32 cellular contexts compared by ENCODE assay signal in the genomic region with DNA sequence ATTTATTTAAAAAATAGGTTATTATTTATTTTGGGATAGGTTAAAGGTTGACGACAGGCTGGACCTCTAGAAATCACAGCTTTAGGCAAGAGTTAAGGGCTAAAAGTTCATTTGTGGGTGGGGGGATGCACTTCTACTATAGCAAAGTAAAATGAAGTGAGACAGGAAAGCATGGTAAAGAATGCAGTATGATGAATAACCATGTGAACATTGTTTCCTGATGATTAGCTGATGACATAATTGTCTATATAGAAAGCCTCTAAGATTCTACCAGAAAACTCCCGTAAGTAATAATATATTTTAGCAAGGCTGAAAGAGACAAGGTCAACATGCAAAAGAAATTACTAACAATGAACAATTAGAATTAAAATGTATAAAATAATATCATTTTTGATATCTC. TPM values are rescaled to one million over a fixed set of nuclear protein-coding genes. Genes with fewer than 3 reads are reported as not detected.
"Had no signal": no experiment of that assay in that cellular context is flagged by ENCODE, and none has a peak within 500 bp of the region (broad histone marks: within the 10 kb centered on the region; RNA-seq: fewer than 3 reads in every experiment).

No MANE protein-coding gene starts in this region.

- DNase-seq: activated CD4-positive, alpha-beta T cell treated with anti-CD3 and anti-CD28 coated beads for 48 hours; activated CD4-positive, alpha-beta T cell treated with anti-CD3 and anti-CD28 coated beads, Interleukin-2, amount 50 U/mL, for 4 hours; activated CD4-positive, CD25-positive, alpha-beta regulatory T cell treated with anti-CD3 and anti-CD28 coated beads, Interleukin-2, amount 50 U/mL, for 72 hours; activated CD8-positive, alpha-beta memory T cell treated with anti-CD3 and anti-CD28 coated beads, Interleukin-2, amount 50 U/mL, for 48 hours; activated CD8-positive, alpha-beta T cell treated with anti-CD3 and anti-CD28 coated beads, Interleukin-2, amount 10 ng/mL, durations not matched to agents 7 days and 5 days; activated naive CD4-positive, alpha-beta T cell treated with anti-CD3 and anti-CD28 coated beads, Interleukin-2, amount 50 U/mL, for 16 hours; activated naive CD8-positive, alpha-beta T cell treated with anti-CD3 and anti-CD28 coated beads, Interleukin-2, amount 10 ng/mL, durations not matched to agents 7 days and 5 days; activated T-cell treated with anti-CD3 and anti-CD28 coated beads, Interleukin-2, amount 50 U/mL, for 1 hour; adrenal gland; anterior cingulate cortex; central memory CD4-positive, alpha-beta T cell; KG1; NCI-H1092 treated with DMSO at 0.1 percent for 48 hours; NCI-H1417 treated with DMSO at 0.1 percent for 48 hours; NCI-H1694; NCI-H2029; NCI-H2107; NCI-H2171 treated with DMSO at 0.1 percent for 48 hours; NCI-H345; NCI-H510A; NCI-H69; NK-92 treated with Interleukin-12 subunit alpha and Interleukin-12 subunit beta, amount 100 ng/mL, for 24 hours; OCI-M1; SHP77 treated with DMSO at 0.1 percent for 48 hours had no signal

- H3K36me3 ChIP-seq: adrenal gland, breast epithelium had no signal

- H3K27ac ChIP-seq: adrenal gland, breast epithelium, RWPE1 had no signal

- H3K27ac Mint-ChIP-seq: activated CD8-positive, alpha-beta T cell treated with anti-CD3 and anti-CD28 coated beads, Interleukin-2, amount 10 ng/mL, durations not matched to agents 7 days and 5 days; activated naive CD8-positive, alpha-beta T cell treated with anti-CD3 and anti-CD28 coated beads, Interleukin-2, amount 10 ng/mL, durations not matched to agents 7 days and 5 days; T-helper 1 cell treated with Interleukin-12 subunit alpha and Interleukin-12 subunit beta and Interleukin-4 antibody, amounts not matched to agents 30 μg/mL and 1 μg/mL, for 36 hours; WTC11 had no signal

- H3K36me3 Mint-ChIP-seq: activated naive CD8-positive, alpha-beta T cell treated with anti-CD3 and anti-CD28 coated beads, Interleukin-2, amount 10 ng/mL, durations not matched to agents 7 days and 5 days; WTC11 had no signal

- H3K27me3 ChIP-seq: adrenal gland, breast epithelium had no signal

- H3K27me3 Mint-ChIP-seq: activated naive CD8-positive, alpha-beta T cell treated with anti-CD3 and anti-CD28 coated beads, Interleukin-2, amount 10 ng/mL, durations not matched to agents 7 days and 5 days had no signal

- H3K4me3 ChIP-seq: adrenal gland, breast epithelium had no signal

- H3K9me3 Mint-ChIP-seq: activated naive CD8-positive, alpha-beta T cell treated with anti-CD3 and anti-CD28 coated beads, Interleukin-2, amount 10 ng/mL, durations not matched to agents 7 days and 5 days; T-helper 1 cell treated with Interleukin-12 subunit alpha and Interleukin-12 subunit beta and Interleukin-4 antibody, amounts not matched to agents 30 μg/mL and 1 μg/mL, for 36 hours had no signal

- H3K9me3 ChIP-seq: adrenal gland had no signal

- H3K4me1 ChIP-seq: adrenal gland, breast epithelium had no signal

- H3K4me1 Mint-ChIP-seq: activated naive CD8-positive, alpha-beta T cell treated with anti-CD3 and anti-CD28 coated beads, Interleukin-2, amount 10 ng/mL, durations not matched to agents 7 days and 5 days; WTC11 had no signal

- H3K4me3 Mint-ChIP-seq: activated CD8-positive, alpha-beta T cell treated with anti-CD3 and anti-CD28 coated beads, Interleukin-2, amount 10 ng/mL, durations not matched to agents 7 days and 5 days; activated naive CD8-positive, alpha-beta T cell treated with anti-CD3 and anti-CD28 coated beads, Interleukin-2, amount 10 ng/mL, durations not matched to agents 7 days and 5 days; T-helper 1 cell treated with Interleukin-12 subunit alpha and Interleukin-12 subunit beta and Interleukin-4 antibody, amounts not matched to agents 30 μg/mL and 1 μg/mL, for 36 hours; WTC11 had no signal

- ATAC-seq: activated CD8-positive, alpha-beta T cell treated with anti-CD3 and anti-CD28 coated beads, Interleukin-2, amount 10 ng/mL, durations not matched to agents 7 days and 5 days; Panc1; WTC11 had no signal

RNA-seq across cellular contexts. Expression of gene PRSS37, which starts 25.7 kb away (rescaled TPM):
- total RNA-seq: activated CD8-positive, alpha-beta T cell treated with anti-CD3 and anti-CD28 coated beads, Interleukin-2, amount 10 ng/mL, durations not matched to agents 7 days and 5 days; activated naive CD8-positive, alpha-beta T cell treated with anti-CD3 and anti-CD28 coated beads, Interleukin-2, amount 10 ng/mL, durations not matched to agents 7 days and 5 days; adrenal gland; breast epithelium; LHCN-M2; M059J; WTC11 had no signal
- polyA plus RNA-seq: adrenal gland had no signal

RNA-seq across cellular contexts. Expression of gene OR9A4, which starts 49.2 kb away (rescaled TPM):
- total RNA-seq: activated CD8-positive, alpha-beta T cell treated with anti-CD3 and anti-CD28 coated beads, Interleukin-2, amount 10 ng/mL, durations not matched to agents 7 days and 5 days; activated naive CD8-positive, alpha-beta T cell treated with anti-CD3 and anti-CD28 coated beads, Interleukin-2, amount 10 ng/mL, durations not matched to agents 7 days and 5 days; adrenal gland; LHCN-M2; M059J; SK-MEL-5; WTC11 had no signal
- polyA plus RNA-seq: adrenal gland had no signal
